ENCODE assay signal across 1 cellular context in the genomic region with DNA sequence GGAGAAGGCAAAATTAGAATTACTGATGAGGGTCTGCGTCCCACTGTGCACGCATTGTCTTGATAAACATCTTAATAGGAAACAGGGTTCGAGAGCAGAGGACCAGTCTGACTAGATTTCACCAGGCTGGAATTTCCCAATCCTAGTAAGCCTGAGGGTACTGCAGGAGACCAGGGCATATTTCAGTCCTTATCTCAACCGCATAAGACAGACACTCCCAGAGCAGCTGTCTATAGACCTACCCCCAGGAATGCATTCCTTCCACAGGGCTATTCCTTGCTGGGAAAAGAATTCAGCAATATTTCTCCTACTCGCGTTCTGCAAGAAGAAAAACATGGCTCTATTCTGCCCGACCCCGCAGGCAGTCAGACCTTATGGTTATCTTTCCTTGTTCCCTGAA. TPM values are rescaled to one million over a fixed set of nuclear protein-coding genes. Genes with fewer than 3 reads are reported as not detected.
"Had no signal": no experiment of that assay in that cellular context is flagged by ENCODE, and none has a peak within 500 bp of the region (broad histone marks: within the 10 kb centered on the region; RNA-seq: fewer than 3 reads in every experiment).

No MANE protein-coding gene starts in this region.

RNA-seq across cellular contexts. Expression of a gene that starts 24.5 kb away (rescaled TPM):
- total RNA-seq: vagina had no signal
